Comparison of ENCODE assay signal across 15 cellular contexts in genomic region chr2:164178835-164179470, GRCh38.
DNase-seq lines count a peak whose midpoint lies in the region; ATAC-seq and TF ChIP-seq lines count a peak whose summit lies in the region.
"Had no signal": no experiment of that assay in that cellular context is flagged by ENCODE, and none has a peak within 500 bp of the region (broad histone marks: within the 10 kb centered on the region; RNA-seq: fewer than 3 reads in every experiment).

No MANE protein-coding gene starts in this region.

- ATAC-seq in GM21717 (IDR thresholded peaks at IDR 0.05; ENCODE audit: unreplicated experiment): peak; percentile 69

- DNase-seq in M059J (ENCODE audit: low read depth): peak; percentile 8
- peak; percentile 51 for DNase-seq in fibroblast of peridontal ligament (ENCODE audit: extremely low read depth)
- DNase-seq in NCI-H524 treated with DMSO at 0.1 percent for 48 hours (lab: John Stamatoyannopoulos, UW): no peak
- DNase-seq in activated CD4-positive, CD25-positive, alpha-beta regulatory T cell treated with anti-CD3 and anti-CD28 coated beads, Interleukin-2, amount 50 U/mL, for 72 hours: no peak
- no peak for DNase-seq in erythroblast (lab: John Stamatoyannopoulos, UW)
- no peak for DNase-seq in anterior cingulate cortex (lab: John Stamatoyannopoulos, UW)
- DNase-seq: activated B cell treated with CpG ODN at 0.5 μM for 24 hours; activated naive CD4-positive, alpha-beta T cell treated with anti-CD3 and anti-CD28 coated beads for 36 hours; CD4-positive, CD25-positive, alpha-beta regulatory T cell; effector CD8-positive, alpha-beta T cell; NCI-H2081; NCI-H69; ovary; stimulated activated naive CD4-positive, alpha-beta T cell treated with Interleukin-2 at 50 U/mL for 16 hours had no signal

- TF ChIP-seq POLR2A in erythroblast (IDR thresholded peaks at IDR 0.05; ENCODE audit: low read length): no peak

Comparison
In these comparisons a context has a peak if more than half of its experiments do, and no peak if none do; other contexts are left out.
1. DNase-seq: peak in M059J (single experiment) and fibroblast of peridontal ligament (single experiment); none in NCI-H524 treated with DMSO at 0.1 percent for 48 hours (single experiment), activated CD4-positive, CD25-positive, alpha-beta regulatory T cell treated with anti-CD3 and anti-CD28 coated beads, Interleukin-2, amount 50 U/mL, for 72 hours (single experiment), erythroblast (0 of 2) and anterior cingulate cortex (0 of 58).